22 cellular contexts compared by ENCODE assay signal in genomic region chr13:44752184-44752583, GRCh38.
"Had no signal": no experiment of that assay in that cellular context is flagged by ENCODE, and none has a peak within 500 bp of the region (broad histone marks: within the 10 kb centered on the region; RNA-seq: fewer than 3 reads in every experiment).

No MANE protein-coding gene starts in this region.

- H3K4me1 Mint-ChIP-seq: naive thymus-derived CD8-positive, alpha-beta T cell had no signal

- H3K4me3 Mint-ChIP-seq: activated CD8-positive, alpha-beta T cell treated with anti-CD3 and anti-CD28 coated beads, Interleukin-2, amount 10 ng/mL, durations not matched to agents 7 days and 5 days; activated naive CD8-positive, alpha-beta T cell; naive thymus-derived CD8-positive, alpha-beta T cell had no signal

- ATAC-seq: activated CD8-positive, alpha-beta T cell treated with anti-CD3 and anti-CD28 coated beads, Interleukin-2, amount 10 ng/mL, durations not matched to agents 7 days and 5 days; left ventricle myocardium superior; naive thymus-derived CD8-positive, alpha-beta T cell; right cardiac atrium; upper lobe of right lung had no signal

- H3K4me1 ChIP-seq: breast epithelium, prostate gland, SJCRH30, upper lobe of right lung had no signal

- H3K36me3 Mint-ChIP-seq: activated naive CD8-positive, alpha-beta T cell; naive thymus-derived CD8-positive, alpha-beta T cell had no signal

- H3K27me3 ChIP-seq: breast epithelium, SJCRH30, upper lobe of right lung had no signal

- FAIRE-seq: astrocyte, endometrium had no signal

- DNase-seq: activated CD4-positive, alpha-beta T cell treated with anti-CD3 and anti-CD28 coated beads for 1 hour; activated CD4-positive, alpha-beta T cell treated with anti-CD3 and anti-CD28 coated beads, Interleukin-2, amount 50 U/mL, for 1 hour; activated CD8-positive, alpha-beta T cell treated with anti-CD3 and anti-CD28 coated beads, Interleukin-2, amount 10 ng/mL, durations not matched to agents 7 days and 5 days; activated naive CD4-positive, alpha-beta T cell; cortex of kidney; effector CD4-positive, alpha-beta T cell; left ventricle myocardium superior; naive thymus-derived CD8-positive, alpha-beta T cell; right cardiac atrium; SJCRH30; stimulated activated CD4-positive, alpha-beta T cell treated with anti-CD3 and anti-CD28 coated beads, Interleukin-4, amount 100 ng/mL, for 1 hour; stimulated activated naive CD4-positive, alpha-beta T cell; T-helper 1 cell; upper lobe of right lung had no signal

- H3K27ac Mint-ChIP-seq: activated CD8-positive, alpha-beta T cell treated with anti-CD3 and anti-CD28 coated beads, Interleukin-2, amount 10 ng/mL, durations not matched to agents 7 days and 5 days; activated naive CD8-positive, alpha-beta T cell; activated T-helper 2 cell treated with anti-CD3 and anti-CD28 coated beads, Interferon-gamma antibody, Interleukin-2, Interleukin-4, amounts not matched to agents 10 μg/mL and 5 μg/mL and 100 μg/mL, durations not matched to agents 14 hours and 24 hours and 36 hours; naive thymus-derived CD8-positive, alpha-beta T cell had no signal

- H3K9me3 Mint-ChIP-seq: activated T-helper 2 cell treated with anti-CD3 and anti-CD28 coated beads, Interferon-gamma antibody, Interleukin-2, Interleukin-4, amounts not matched to agents 10 μg/mL and 5 μg/mL and 100 μg/mL, durations not matched to agents 14 hours and 24 hours and 36 hours; naive thymus-derived CD8-positive, alpha-beta T cell had no signal

- H3K4me3 ChIP-seq: breast epithelium, prostate gland, SJCRH30, smooth muscle cell, thoracic aorta, upper lobe of right lung had no signal

- H3K27ac ChIP-seq: breast epithelium, prostate gland, SJCRH30, thoracic aorta, upper lobe of right lung had no signal

- H3K4me2 ChIP-seq: smooth muscle cell had no signal

- H3K27me3 Mint-ChIP-seq: activated naive CD8-positive, alpha-beta T cell; naive thymus-derived CD8-positive, alpha-beta T cell had no signal

- H3K9me3 ChIP-seq: breast epithelium, prostate gland, SJCRH30, thoracic aorta, upper lobe of right lung had no signal

- H3K36me3 ChIP-seq: breast epithelium, prostate gland, SJCRH30, thoracic aorta, upper lobe of right lung had no signal
